Comparison of ENCODE assay signal across 18 cellular contexts in the genomic region with DNA sequence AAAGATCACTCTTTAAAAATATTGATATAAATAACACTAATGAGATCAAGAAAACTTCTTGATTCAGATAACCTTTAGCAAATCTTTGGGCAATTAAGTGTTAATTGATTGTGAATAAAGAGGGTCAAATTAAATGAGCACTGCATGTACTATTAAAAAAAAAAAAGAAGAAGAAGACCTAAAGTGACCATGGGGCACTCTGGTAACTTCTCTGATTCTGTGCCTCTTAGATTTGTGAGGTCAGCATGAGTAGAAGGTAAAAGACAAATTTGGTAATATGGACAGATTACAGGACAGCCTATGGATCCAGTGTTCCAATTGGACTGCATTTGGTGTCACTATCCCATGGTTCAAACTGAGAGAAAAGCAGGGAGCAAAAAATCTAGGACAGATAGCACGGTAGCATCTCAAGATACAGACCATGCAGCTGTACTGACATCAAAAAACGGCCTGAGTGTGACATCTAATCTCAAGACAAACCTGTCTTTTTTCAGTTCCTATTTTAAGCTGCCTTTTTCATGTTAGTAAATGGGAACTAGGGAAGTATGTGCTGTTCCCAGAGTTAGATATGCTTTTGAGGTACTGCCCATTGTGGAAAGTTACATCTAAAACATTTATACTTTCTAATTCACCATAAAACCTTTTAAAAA.
DNase-seq lines count a peak whose midpoint lies in the region; ATAC-seq and TF ChIP-seq lines count a peak whose summit lies in the region.
"Had no signal": no experiment of that assay in that cellular context is flagged by ENCODE, and none has a peak within 500 bp of the region (broad histone marks: within the 10 kb centered on the region; RNA-seq: fewer than 3 reads in every experiment).

No MANE protein-coding gene starts in this region.

- no peaks in the 10 kb centered on the region for H3K36me3 Mint-ChIP-seq in MCF 10A (ENCODE audit: insufficient read depth, unreplicated experiment)

- intact Hi-C loops in mammary epithelial cell (cut with micrococcal nuclease) = loop anchor here (5.0 kb wide), 1 partner anchor 551 kb away; the partner anchor contains the start of gene ING3
- intact Hi-C loops in MCF 10A (cut with micrococcal nuclease) = no loop called here
- intact Hi-C loops in psoas muscle (cut with DNase I) = no loop called here

- TF ChIP-seq CTCF in mammary epithelial cell (conservative IDR thresholded peaks at IDR 0.05 in 1 of 2, IDR thresholded peaks at IDR 0.05 in 1 of 2; ENCODE audit: extremely low read depth in 1 of 2, insufficient read depth in 1 of 2, low read depth in 1 of 2, low read length in 2 of 2) = no peak
- no peak for TF ChIP-seq CTCF in MCF 10A (IDR thresholded peaks at IDR 0.05; ENCODE audit: unreplicated experiment)
- TF ChIP-seq CTCF in psoas muscle (IDR thresholded peaks at IDR 0.05) = no peak

- H3K27me3 ChIP-seq in mammary epithelial cell (ENCODE audit: insufficient read depth, low read length) = no peaks in the 10 kb centered on the region
- H3K27me3 ChIP-seq in psoas muscle (ENCODE audit: insufficient read depth in 3 of 3, low read length in 2 of 3) = no peaks in the 10 kb centered on the region
- H3K27me3 ChIP-seq: brain microvascular endothelial cell, gastrocnemius medialis had no signal

- H3K36me3 ChIP-seq in mammary epithelial cell (ENCODE audit: insufficient read depth, low read length) (no peaks in the 10 kb centered on the region), psoas muscle (ENCODE audit: insufficient read depth in 1 of 2, low read depth in 1 of 2) (no peaks in the 10 kb centered on the region)
- H3K36me3 ChIP-seq: brain microvascular endothelial cell, gastrocnemius medialis had no signal

- no peak for DNase-seq in mammary epithelial cell
- no peak for DNase-seq in MCF 10A (ENCODE audit: unreplicated experiment)
- DNase-seq in RKO (ENCODE audit: low spot score) = no peak
- no peak for DNase-seq in putamen (ENCODE audit: low spot score)
- DNase-seq in psoas muscle = no peak
- no peak for DNase-seq in NCI-H146 treated with DMSO at 0.1 percent for 48 hours (lab: John Stamatoyannopoulos, UW; ENCODE audit: unreplicated experiment)
- DNase-seq: activated effector memory CD4-positive, alpha-beta T cell treated with Interleukin-2 at 50 U/mL for 16 hours; brain microvascular endothelial cell; COR-L47; effector CD8-positive, alpha-beta T cell; gastrocnemius medialis; Karpas-422; mucosa of descending colon; stimulated activated CD8-positive, alpha-beta memory T cell treated with anti-CD3 and anti-CD28 coated beads, Interleukin-4, amount 100 ng/mL, for 48 hours; trophoblast cell had no signal

- POLR2A ChIA-PET in MCF 10A (lab: Yijun Ruan, JAX) = no interaction called here

- H3K27me3 Mint-ChIP-seq in MCF 10A (ENCODE audit: insufficient read depth, unreplicated experiment) = no peaks in the 10 kb centered on the region

- H3K9me3 ChIP-seq in mammary epithelial cell (replicated peaks; ENCODE audit: insufficient read depth, low read length) (no peaks in the 10 kb centered on the region), psoas muscle (no peaks in the 10 kb centered on the region)
- H3K9me3 ChIP-seq: gastrocnemius medialis, mucosa of descending colon had no signal

- H3K4me1 ChIP-seq in mammary epithelial cell (ENCODE audit: insufficient read depth, low read length) (peaks cover 11% of the 10 kb centered on the region), psoas muscle (no peaks in the 10 kb centered on the region)
- H3K4me1 ChIP-seq: gastrocnemius medialis had no signal

- H3K4me1 Mint-ChIP-seq in MCF 10A (ENCODE audit: insufficient read depth, unreplicated experiment) = peaks cover 6% of the 10 kb centered on the region

- WGBS in mammary epithelial cell (ENCODE audit: low coverage, missing lambda C conversion rate) = 100% methylated on average over 1 of the region's 2 CpGs
- 55 to 82% (median 58%) methylated on average over 2 of the region's 2 CpGs for WGBS in psoas muscle, 3 donors

- BruUV-seq in mammary epithelial cell (replicated peaks; lab: Mats Ljungman, UMichigan) (no TSS peak), MCF 10A (replicated peaks; lab: Mats Ljungman, UMichigan) (no TSS peak)

- no peak overlapping the region for H3K4me3 Mint-ChIP-seq in MCF 10A (ENCODE audit: unreplicated experiment)
- H3K4me3 Mint-ChIP-seq: T-helper 1 cell treated with Interleukin-12 subunit alpha and Interleukin-12 subunit beta and Interleukin-4 antibody, amounts not matched to agents 30 μg/mL and 1 μg/mL, for 36 hours had no signal

- H3K4me3 ChIP-seq in mammary epithelial cell (replicated peaks in 1 of 3; ENCODE audit: insufficient read depth in 1 of 3, low read depth in 2 of 3, low read length in 3 of 3) (no peak overlapping the region), psoas muscle (no peak overlapping the region)
- H3K4me3 ChIP-seq: gastrocnemius medialis, mucosa of descending colon had no signal

- H3K79me2 ChIP-seq in mammary epithelial cell (ENCODE audit: insufficient read depth, low read length) = no peaks in the 10 kb centered on the region

- in situ Hi-C loops in mammary epithelial cell (cut with MboI; ENCODE audit: low sequenced_read_pairs in 2 of 2) = no loop called here

- H3K27ac ChIP-seq in mammary epithelial cell (ENCODE audit: insufficient read depth, low read depth, low read length) (no peak overlapping the region), psoas muscle (no peak overlapping the region)
- H3K27ac ChIP-seq: gastrocnemius medialis had no signal

- CTCF ChIA-PET in mammary epithelial cell (lab: Charles Lee; ENCODE audit: low non-redundant PET) (no interaction called here), MCF 10A (lab: Yijun Ruan, JAX) (no interaction called here)

- ATAC-seq in HG02798 (IDR thresholded peaks at IDR 0.05; ENCODE audit: poor library complexity, unreplicated experiment) (peak; percentile 23), HG03442 (IDR thresholded peaks at IDR 0.05; ENCODE audit: unreplicated experiment) (peak; percentile 24), psoas muscle (no peak)
- ATAC-seq: gastrocnemius medialis, mucosa of descending colon had no signal

- no peak overlapping the region for H3K27ac Mint-ChIP-seq in MCF 10A (ENCODE audit: low read depth, unreplicated experiment)
- H3K27ac Mint-ChIP-seq: T-helper 1 cell treated with Interleukin-12 subunit alpha and Interleukin-12 subunit beta and Interleukin-4 antibody, amounts not matched to agents 30 μg/mL and 1 μg/mL, for 36 hours had no signal

- dilution Hi-C loops in mammary epithelial cell (cut with HindIII; ENCODE audit: low sequenced_read_pairs) = no loop called here

- no peaks in the 10 kb centered on the region for H3K9me3 Mint-ChIP-seq in MCF 10A (ENCODE audit: unreplicated experiment)
- H3K9me3 Mint-ChIP-seq: T-helper 1 cell treated with Interleukin-12 subunit alpha and Interleukin-12 subunit beta and Interleukin-4 antibody, amounts not matched to agents 30 μg/mL and 1 μg/mL, for 36 hours had no signal

- peak overlapping the region; percentile 49 for H2AFZ ChIP-seq in mammary epithelial cell (ENCODE audit: low read depth, low read length)

- H4K20me1 ChIP-seq in mammary epithelial cell (ENCODE audit: insufficient read depth, low read length) = no peaks in the 10 kb centered on the region

- H3K4me2 ChIP-seq in mammary epithelial cell (ENCODE audit: insufficient read depth, low read depth, low read length) = no peak overlapping the region

- no peak overlapping the region for H3K9ac ChIP-seq in mammary epithelial cell (ENCODE audit: insufficient read depth, low read length)

Comparison
In these comparisons a context has a peak if more than half of its experiments do, and no peak if none do; other contexts are left out.
1. ATAC-seq: peak in HG02798 (single experiment) and HG03442 (single experiment); none in psoas muscle (0 of 4).